Comparison of ENCODE assay signal across 8 cellular contexts in the genomic region with DNA sequence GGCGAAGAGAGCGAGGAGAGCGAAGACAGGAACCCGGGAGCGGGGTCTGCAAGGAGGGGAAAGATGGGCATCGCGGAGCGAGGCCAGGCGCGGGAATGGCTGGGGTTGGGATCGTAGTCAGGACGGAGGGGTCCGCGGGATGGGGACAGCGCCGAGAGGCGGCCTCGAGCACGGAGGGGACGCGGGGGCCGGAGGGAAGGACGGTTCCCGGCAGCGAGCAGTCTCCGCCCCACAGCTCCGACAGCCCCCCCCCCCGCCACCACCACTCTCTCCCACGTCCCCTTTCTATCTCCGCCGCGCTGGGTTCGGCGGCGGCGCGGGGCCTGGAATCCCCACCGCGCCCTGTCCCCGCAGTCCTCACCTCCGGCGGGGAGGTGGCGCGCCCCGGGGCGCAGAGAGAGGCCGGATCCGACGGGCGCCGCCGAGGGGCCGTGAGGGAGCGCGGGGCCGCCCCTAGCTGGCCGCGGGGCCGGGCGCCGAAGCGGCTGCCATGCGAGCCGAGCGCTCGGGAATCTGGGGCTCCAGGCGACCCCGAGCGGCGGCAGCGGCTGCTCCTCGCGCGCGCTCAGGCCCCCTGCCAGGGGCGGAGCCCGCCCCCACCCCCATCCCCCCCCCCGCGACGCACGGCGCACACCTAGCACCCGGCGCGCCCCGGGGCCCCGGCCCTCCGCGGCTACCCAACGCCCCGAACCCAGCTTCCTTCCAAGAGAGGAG. TPM values are rescaled to one million over a fixed set of nuclear protein-coding genes. Genes with fewer than 3 reads are reported as not detected.
DNase-seq lines count a peak whose midpoint lies in the region; ATAC-seq, FAIRE-seq and TF ChIP-seq lines count a peak whose summit lies in the region.

TSS of gene DLK2 (minus strand) at position 515 of the 714 bp plus-strand sequence. CDS start 723 bp downstream, outside the sequence.

- 1 to 2% (median 1%) methylated on average over 29 to 91 of the region's 91 CpGs for WGBS in ovary, 3 donors

- peak within 1 kb of the TSS; percentile 91 to 92 for H3K4me3 Mint-ChIP-seq in activated T-cell treated with anti-CD3 and anti-CD28 coated beads, Interleukin-2, amount 50 U/mL, for 72 hours

- H3K27me3 ChIP-seq in MG63 (peaks cover 8% of the 10 kb centered on the region; the same call in 1 of the 2 replicates), ovary (no peaks in the 10 kb centered on the region)

- TF ChIP-seq CTCF in foreskin fibroblast (IDR thresholded peaks at IDR 0.05; ENCODE audit: low read depth, low read length) (no peak), ovary (IDR thresholded peaks at IDR 0.05) (no peak)

- H3K9me3 ChIP-seq in MG63 (no peaks in the 10 kb centered on the region), ovary (peaks cover 0 to 14% of the 10 kb centered on the region in 2 donors)

- peak within 1 kb of the TSS; percentile 39 for H3K4me3 ChIP-seq in MG63
- H3K4me3 ChIP-seq in foreskin fibroblast (ENCODE audit: low read depth in 1 of 2, low read length in 2 of 2), result peak within 1 kb of the TSS; percentile 48 to 62
- peak within 1 kb of the TSS; percentile 23 for H3K4me3 ChIP-seq in ovary

- H3K4me1 ChIP-seq in ovary (ENCODE audit: insufficient read depth), result peaks cover 1% of the 10 kb centered on the region

- no peak for FAIRE-seq in GM12891 (lab: Jason Lieb, UNC)

- H3K27me3 Mint-ChIP-seq in activated T-cell treated with anti-CD3 and anti-CD28 coated beads, Interleukin-2, amount 50 U/mL, for 72 hours (ENCODE audit: low read depth), result peaks cover 23% of the 10 kb centered on the region

- TF ChIP-seq EP300 in ovary (IDR thresholded peaks at IDR 0.05), result no peak

- H3K4me1 Mint-ChIP-seq in activated T-cell treated with anti-CD3 and anti-CD28 coated beads, Interleukin-2, amount 50 U/mL, for 72 hours (ENCODE audit: low read depth), result peaks cover 17% of the 10 kb centered on the region

- H3K9me3 Mint-ChIP-seq in activated T-cell treated with anti-CD3 and anti-CD28 coated beads, Interleukin-2, amount 50 U/mL, for 72 hours, result no peaks in the 10 kb centered on the region

- peaks cover 4 to 5% of the 10 kb centered on the region in 2 donors for H3K36me3 Mint-ChIP-seq in activated T-cell treated with anti-CD3 and anti-CD28 coated beads, Interleukin-2, amount 50 U/mL, for 72 hours (ENCODE audit: insufficient read depth in 2 of 2)

- peak; percentile 67 to 71 for ATAC-seq in activated T-cell treated with anti-CD3 and anti-CD28 coated beads, Interleukin-2, amount 50 U/mL, for 72 hours (replicated peaks in 1 of 2)
- ATAC-seq in GM21723 (IDR thresholded peaks at IDR 0.05; ENCODE audit: unreplicated experiment), result no peak

- TF ChIP-seq POLR2A in GM12891 (IDR thresholded peaks at IDR 0.05; ENCODE audit: low read depth, low read length) (no peak), ovary (IDR thresholded peaks at IDR 0.05) (no peak)

- intact Hi-C loops in ovary (cut with DNase I), result loop anchor here in 2 of 4 donors (2.0 to 5.0 kb wide), 2 partner anchors 52 kb away; no protein-coding TSS in a partner anchor

- peak within 1 kb of the TSS; percentile 3 for H3K27ac Mint-ChIP-seq in activated T-cell treated with anti-CD3 and anti-CD28 coated beads, Interleukin-2, amount 50 U/mL, for 72 hours

- H3K36me3 ChIP-seq in MG63 (no peaks in the 10 kb centered on the region), ovary (no peaks in the 10 kb centered on the region)

- DNase-seq in GM12891 (ENCODE audit: insufficient read length, low spot score), result peak; percentile 69
- no peak for DNase-seq in MG63
- peak; percentile 38 to 47 for DNase-seq in activated T-cell treated with anti-CD3 and anti-CD28 coated beads, Interleukin-2, amount 50 U/mL, for 72 hours
- peak in 1 of 2 donors; percentile 59 for DNase-seq in foreskin fibroblast
- DNase-seq in ovary, result no peak
- no peak for DNase-seq in NCI-H510A (lab: John Stamatoyannopoulos, UW)
- DNase-seq in NCI-H2196 (lab: John Stamatoyannopoulos, UW; ENCODE audit: unreplicated experiment), result no peak

- no peak within 1 kb of the TSS for H3K27ac ChIP-seq in ovary

TF ChIP-seq in GM12891, 5 proteins besides CTCF, POLR2A, EP300 and RAD21:
- TF ChIP-seq TAF1 (IDR thresholded peaks at IDR 0.05; ENCODE audit: low read depth, low read length) (no peak), PAX5 (IDR thresholded peaks at IDR 0.05; ENCODE audit: insufficient read depth, low read length, severe bottlenecking) (no peak), POU2F2 (IDR thresholded peaks at IDR 0.05; ENCODE audit: low read depth, low read length) (no peak), SPI1 (IDR thresholded peaks at IDR 0.05; ENCODE audit: low read depth, low read length) (no peak), POLR2AphosphoS5 (IDR thresholded peaks at IDR 0.05; ENCODE audit: low read depth, low read length) (no peak)

RNA-seq across cellular contexts. Expression of gene DLK2, which starts in this region (rescaled TPM):
- polyA plus RNA-seq in GM12891 (2012; ENCODE audit: low read depth, missing spikeins), result 0.83 TPM
- 1.5 TPM in 1 of 2 replicates, not detected in the other for total RNA-seq in MG63 (2014; rRNA removed; shearing (Covaris generic); ENCODE audit: low replicate concordance)
- total RNA-seq in activated T-cell treated with anti-CD3 and anti-CD28 coated beads, Interleukin-2, amount 50 U/mL, for 72 hours, result 1 to 10 TPM; 1.6 to 2.6 TPM
- 1 to 10 TPM in 4 of 7 donors, under 1 TPM in 3; 0.18 to 6.0 (median 1.0) TPM for total RNA-seq in ovary
- polyA plus RNA-seq in ovary, result under 1 TPM; 0.33 to 0.92 TPM

Comparison
In these comparisons a context has a peak if more than half of its experiments do, and no peak if none do; other contexts are left out.
1. DNase-seq: peak in GM12891 (single experiment) and activated T-cell treated with anti-CD3 and anti-CD28 coated beads, Interleukin-2, amount 50 U/mL, for 72 hours (2 of 2); none in MG63 (single experiment), ovary (0 of 5), NCI-H510A (single experiment) and NCI-H2196 (single experiment).
2. Peak in every context shown above with its lines, with median percentiles within 50 percentile points of each other: H3K4me3 ChIP-seq.